In genomic region chr15:69491051-69491505, GRCh38 we compare ENCODE assay signal across 19 cellular contexts. TPM values are rescaled to one million over a fixed set of nuclear protein-coding genes. Genes with fewer than 3 reads are reported as not detected.
A peak's percentile ranks its signal among the peaks of the same experiment; 100 is the strongest.
DNase-seq lines count a peak whose midpoint lies in the region; ATAC-seq and TF ChIP-seq lines count a peak whose summit lies in the region.
"Had no signal": no experiment of that assay in that cellular context is flagged by ENCODE, and none has a peak within 500 bp of the region (broad histone marks: within the 10 kb centered on the region; RNA-seq: fewer than 3 reads in every experiment).

No MANE protein-coding gene starts in this region.

- H3K36me3 Mint-ChIP-seq in chondrocyte (ENCODE audit: low read depth) = peaks cover 12% of the 10 kb centered on the region
- H3K36me3 Mint-ChIP-seq: type B pancreatic cell had no signal

- H3K4me3 ChIP-seq in adipocyte (ENCODE audit: low read length) (peak overlapping the region; percentile 36), left ventricle myocardium inferior (no peak overlapping the region), psoas muscle (no peak overlapping the region)
- H3K4me3 ChIP-seq: Peyer's patch had no signal

- intact Hi-C loops in left ventricle myocardium inferior (cut with micrococcal nuclease) = no loop called here
- intact Hi-C loops in psoas muscle (cut with DNase I) = no loop called here

- WGBS in psoas muscle, 3 donors = 2 to 52% (median 15%) methylated on average over 3 of the region's 3 CpGs

- H3K9ac ChIP-seq in adipocyte (ENCODE audit: low read length) = no peak overlapping the region

- peaks cover 17% of the 10 kb centered on the region for H3K27me3 Mint-ChIP-seq in chondrocyte (ENCODE audit: low read depth)
- H3K27me3 Mint-ChIP-seq: T-helper 17 cell had no signal

- peak; percentile 84 to 89 (median 86) for ATAC-seq in psoas muscle
- ATAC-seq in HG02938 (IDR thresholded peaks at IDR 0.05; ENCODE audit: unreplicated experiment) = no peak
- ATAC-seq: effector memory CD8-positive, alpha-beta T cell; T-helper 17 cell had no signal

- TF ChIP-seq CTCF in left ventricle myocardium inferior (IDR thresholded peaks at IDR 0.05; ENCODE audit: borderline replicate concordance) (no peak), psoas muscle (IDR thresholded peaks at IDR 0.05) (no peak), chondrocyte (IDR thresholded peaks at IDR 0.05) (no peak)

- no peak overlapping the region for H3K4me3 Mint-ChIP-seq in chondrocyte (ENCODE audit: unreplicated experiment)
- H3K4me3 Mint-ChIP-seq: activated naive CD4-positive, alpha-beta T cell treated with anti-CD3 and anti-CD28 coated beads for 36 hours; B cell; effector memory CD8-positive, alpha-beta T cell; naive B cell; T-helper 17 cell; type B pancreatic cell had no signal

- peaks cover 7% of the 10 kb centered on the region for H3K9me3 ChIP-seq in adipocyte (ENCODE audit: control insufficient read depth, low read length)
- peaks cover 14% of the 10 kb centered on the region for H3K9me3 ChIP-seq in left ventricle myocardium inferior (replicated peaks)
- H3K9me3 ChIP-seq in psoas muscle = peaks cover 4% of the 10 kb centered on the region
- H3K9me3 ChIP-seq: Peyer's patch had no signal

- H3K4me1 Mint-ChIP-seq in chondrocyte (ENCODE audit: low read depth) = no peaks in the 10 kb centered on the region
- H3K4me1 Mint-ChIP-seq: B cell, naive B cell had no signal

- peak; percentile 33 for DNase-seq in GM03348 (ENCODE audit: low spot score)
- no peak for DNase-seq in adipocyte (ENCODE audit: low read depth)
- peak; percentile 48 for DNase-seq in left ventricle myocardium inferior
- peak; percentile 75 to 81 for DNase-seq in psoas muscle
- DNase-seq in DMS153 (lab: John Stamatoyannopoulos, UW) = no peak
- DNase-seq in chondrocyte (ENCODE audit: low spot score) = no peak
- no peak for DNase-seq in DMS79 treated with DMSO at 0.1 percent for 48 hours (lab: John Stamatoyannopoulos, UW)
- DNase-seq: activated CD4-positive, CD25-positive, alpha-beta regulatory T cell; activated CD8-positive, alpha-beta memory T cell treated with anti-CD3 and anti-CD28 coated beads, Interleukin-2, amount 50 U/mL, for 4 hours; activated naive CD4-positive, alpha-beta T cell treated with anti-CD3 and anti-CD28 coated beads for 36 hours; effector memory CD8-positive, alpha-beta T cell; naive B cell; NCI-H146; NCI-H510A treated with DMSO at 0.1 percent for 48 hours; Peyer's patch; T-helper 17 cell had no signal

- no peak overlapping the region for H3K27ac Mint-ChIP-seq in chondrocyte (ENCODE audit: unreplicated experiment)
- H3K27ac Mint-ChIP-seq: activated naive CD4-positive, alpha-beta T cell treated with anti-CD3 and anti-CD28 coated beads for 36 hours; B cell; effector memory CD8-positive, alpha-beta T cell; naive B cell; T-helper 17 cell; type B pancreatic cell had no signal

- H3K27ac ChIP-seq in left ventricle myocardium inferior (replicated peaks) (peak overlapping the region; percentile 60), psoas muscle (peak overlapping the region; percentile 50)
- H3K27ac ChIP-seq: Peyer's patch had no signal

- H3K9me3 Mint-ChIP-seq in chondrocyte (ENCODE audit: low read depth) = peaks cover 10% of the 10 kb centered on the region
- H3K9me3 Mint-ChIP-seq: type B pancreatic cell had no signal

- peaks cover 4% of the 10 kb centered on the region for H3K27me3 ChIP-seq in adipocyte (replicated peaks; ENCODE audit: control insufficient read depth, insufficient read depth, low read length)
- H3K27me3 ChIP-seq in left ventricle myocardium inferior (ENCODE audit: low read depth) = no peaks in the 10 kb centered on the region
- no peaks in the 10 kb centered on the region for H3K27me3 ChIP-seq in psoas muscle (ENCODE audit: insufficient read depth in 3 of 3, low read length in 2 of 3)
- H3K27me3 ChIP-seq: Peyer's patch had no signal

- H3K4me1 ChIP-seq in adipocyte (ENCODE audit: control insufficient read depth, insufficient read depth, low read length) (peaks cover 34% of the 10 kb centered on the region), left ventricle myocardium inferior (no peaks in the 10 kb centered on the region), psoas muscle (no peaks in the 10 kb centered on the region)
- H3K4me1 ChIP-seq: Peyer's patch had no signal

- H3K36me3 ChIP-seq in adipocyte (ENCODE audit: control insufficient read depth, insufficient read depth, low read length, severe bottlenecking) = no peaks in the 10 kb centered on the region
- no peaks in the 10 kb centered on the region for H3K36me3 ChIP-seq in left ventricle myocardium inferior
- H3K36me3 ChIP-seq in psoas muscle (ENCODE audit: insufficient read depth in 1 of 2, low read depth in 1 of 2) = no peaks in the 10 kb centered on the region
- H3K36me3 ChIP-seq: Peyer's patch had no signal

RNA-seq across cellular contexts. Expression of gene RPLP1, which starts 38.5 kb away (rescaled TPM):
- 1,299 TPM for total RNA-seq in left ventricle myocardium inferior
- total RNA-seq in psoas muscle = 1,000 to 10,000 TPM; 1,471 to 2,300 (median 1,863) TPM
- 1,000 to 10,000 TPM; 1,956 to 2,538 (median 2,265) TPM for polyA plus RNA-seq in psoas muscle
- total RNA-seq in chondrocyte = 1,418 to 1,674 TPM (median 1,473 TPM) in 3 replicates

Comparison
In these comparisons a context has a peak if more than half of its experiments do, and no peak if none do; other contexts are left out.
1. DNase-seq: peak in GM03348 (single experiment), left ventricle myocardium inferior (single experiment) and psoas muscle (2 of 2); none in adipocyte (single experiment), DMS153 (single experiment), chondrocyte (single experiment) and DMS79 treated with DMSO at 0.1 percent for 48 hours (single experiment).